9 cellular contexts compared by ENCODE assay signal in genomic region chr12:121697093-121697698, GRCh38. TPM values are rescaled to one million over a fixed set of nuclear protein-coding genes. Genes with fewer than 3 reads are reported as not detected.
DNase-seq lines count a peak whose midpoint lies in the region; ATAC-seq and TF ChIP-seq lines count a peak whose summit lies in the region.
"Had no signal": no experiment of that assay in that cellular context is flagged by ENCODE, and none has a peak within 500 bp of the region (broad histone marks: within the 10 kb centered on the region; RNA-seq: fewer than 3 reads in every experiment).

No MANE protein-coding gene starts in this region.

- H3K36me3 ChIP-seq in DOHH2 (ENCODE audit: control insufficient read depth, low read length): no peaks in the 10 kb centered on the region
- no peaks in the 10 kb centered on the region for H3K36me3 ChIP-seq in Karpas-422 (ENCODE audit: insufficient read depth, low read length)
- no peaks in the 10 kb centered on the region for H3K36me3 ChIP-seq in PC-9 (ENCODE audit: low read depth)
- no peaks in the 10 kb centered on the region for H3K36me3 ChIP-seq in endocrine pancreas (ENCODE audit: control insufficient read depth, insufficient read depth, low read length)

- H3K4me3 Mint-ChIP-seq in nephron: no peak overlapping the region
- H3K4me3 Mint-ChIP-seq: T-helper 1 cell treated with Interleukin-12 subunit alpha and Interleukin-12 subunit beta and Interleukin-4 antibody, amounts not matched to agents 30 μg/mL and 1 μg/mL, for 36 hours had no signal

- POLR2A ChIA-PET in PC-9 (lab: Charles Lee; ENCODE audit: unreplicated experiment): no interaction called here

- BruUV-seq in PC-9 (replicated peaks; lab: Mats Ljungman, UMichigan): no TSS peak

- ATAC-seq in HG03196 (IDR thresholded peaks at IDR 0.05; ENCODE audit: unreplicated experiment): no peak
- ATAC-seq: right cardiac atrium had no signal

- H3K9me2 ChIP-seq in DOHH2 (replicated peaks; ENCODE audit: control insufficient read depth, low read length) (no peaks in the 10 kb centered on the region), Karpas-422 (replicated peaks; ENCODE audit: insufficient read depth, low read length) (no peaks in the 10 kb centered on the region), PC-9 (ENCODE audit: insufficient read depth) (no peaks in the 10 kb centered on the region)

- no peaks in the 10 kb centered on the region for H3K27me3 Mint-ChIP-seq in nephron (ENCODE audit: low read depth)

- CTCF ChIA-PET in PC-9 (lab: Charles Lee): interaction anchor here (0.6 kb wide), 1 partner anchor 80 kb away, joined by 3 read pairs; no protein-coding TSS in a partner anchor

- H3F3A ChIP-seq in DOHH2 (ENCODE audit: control insufficient read depth, insufficient read depth) (0 out of 2 replicates have a peak, but pooled peaks cover 5% of the 10 kb centered on the region), PC-9 (ENCODE audit: insufficient read depth, low read depth) (no peaks in the 10 kb centered on the region; the same call in 1 of the 2 replicates)

- H3K9me3 Mint-ChIP-seq in nephron: no peaks in the 10 kb centered on the region
- H3K9me3 Mint-ChIP-seq: T-helper 1 cell treated with Interleukin-12 subunit alpha and Interleukin-12 subunit beta and Interleukin-4 antibody, amounts not matched to agents 30 μg/mL and 1 μg/mL, for 36 hours had no signal

- H3K4me1 ChIP-seq in DOHH2 (ENCODE audit: control insufficient read depth, low read length) (peaks cover 3% of the 10 kb centered on the region; the same call in 1 of the 2 replicates), Karpas-422 (ENCODE audit: low read length) (no peaks in the 10 kb centered on the region), PC-9 (replicated peaks; ENCODE audit: insufficient read depth) (no peaks in the 10 kb centered on the region; the same call in 1 of the 2 replicates), endocrine pancreas (ENCODE audit: control insufficient read depth, insufficient read depth, low read length) (no peaks in the 10 kb centered on the region)

- H3K4me3 ChIP-seq in DOHH2 (ENCODE audit: low read length) (no peak overlapping the region), Karpas-422 (ENCODE audit: low read length) (no peak overlapping the region), PC-9 (no peak overlapping the region), endocrine pancreas (ENCODE audit: control insufficient read depth, insufficient read depth, low read length) (peak overlapping the region; percentile 14)

- TF ChIP-seq CTCF in DOHH2 (IDR thresholded peaks at IDR 0.05; ENCODE audit: low read depth, low read length, poor library complexity, severe bottlenecking) (peak; percentile 52), PC-9 (conservative IDR thresholded peaks at IDR 0.05) (peak; percentile 70), nephron (IDR thresholded peaks at IDR 0.05; ENCODE audit: unreplicated experiment in 3 of 3) (peak; percentile 48 to 72 (median 50))

- H3K79me2 ChIP-seq in DOHH2 (ENCODE audit: control insufficient read depth, low read length) (no peaks in the 10 kb centered on the region), Karpas-422 (ENCODE audit: low read length) (no peaks in the 10 kb centered on the region), PC-9 (ENCODE audit: low read depth) (no peaks in the 10 kb centered on the region)

- no peaks in the 10 kb centered on the region for H3K36me3 Mint-ChIP-seq in nephron (ENCODE audit: low read depth)

- no peak overlapping the region for H2AFZ ChIP-seq in Karpas-422 (ENCODE audit: low read length)
- H2AFZ ChIP-seq in PC-9: no peak overlapping the region

- peaks cover 6% of the 10 kb centered on the region for H3K4me1 Mint-ChIP-seq in nephron

- peak overlapping the region; percentile 35 for H3K4me2 ChIP-seq in DOHH2 (ENCODE audit: low read length)
- H3K4me2 ChIP-seq in Karpas-422 (ENCODE audit: low read depth, low read length, poor library complexity, severe bottlenecking): no peak overlapping the region
- no peak overlapping the region for H3K4me2 ChIP-seq in PC-9

- DNase-seq in Karpas-422: peak; percentile 85
- DNase-seq in PC-9: peak in 1 of 2 experiments; percentile 13
- DNase-seq in COLO668 (lab: John Stamatoyannopoulos, UW; ENCODE audit: unreplicated experiment): no peak

- H3K9me3 ChIP-seq in DOHH2 (ENCODE audit: control insufficient read depth, insufficient read depth, low read length) (no peaks in the 10 kb centered on the region), Karpas-422 (ENCODE audit: low read length) (no peaks in the 10 kb centered on the region), PC-9 (ENCODE audit: insufficient read depth, low read depth) (no peaks in the 10 kb centered on the region), endocrine pancreas (ENCODE audit: control insufficient read depth, low read length) (no peaks in the 10 kb centered on the region)

- intact Hi-C loops in PC-9 (cut with micrococcal nuclease; ENCODE audit: unreplicated experiment): loop anchor here (1.0 to 2.0 kb wide), 3 partner anchors 76 to 192 kb away; partner anchors contain the start of gene PSMD9

- H3K27ac Mint-ChIP-seq in nephron: no peak overlapping the region
- H3K27ac Mint-ChIP-seq: T-helper 1 cell treated with Interleukin-12 subunit alpha and Interleukin-12 subunit beta and Interleukin-4 antibody, amounts not matched to agents 30 μg/mL and 1 μg/mL, for 36 hours had no signal

- no peak overlapping the region for H3K9ac ChIP-seq in Karpas-422 (ENCODE audit: low read length)
- H3K9ac ChIP-seq in endocrine pancreas (ENCODE audit: control insufficient read depth, insufficient read depth, low read length): no peak overlapping the region

- H3K27me3 ChIP-seq in DOHH2 (ENCODE audit: control insufficient read depth, low read length) (peaks cover 4% of the 10 kb centered on the region; the same call in 1 of the 2 replicates), Karpas-422 (ENCODE audit: low read length) (no peaks in the 10 kb centered on the region), PC-9 (ENCODE audit: insufficient read depth, low read depth) (no peaks in the 10 kb centered on the region), endocrine pancreas (ENCODE audit: control insufficient read depth, insufficient read depth, low read length) (no peaks in the 10 kb centered on the region)

- H3K27ac ChIP-seq in DOHH2 (ENCODE audit: low read depth, low read length) (no peak overlapping the region), Karpas-422 (ENCODE audit: low read length) (no peak overlapping the region), PC-9 (no peak overlapping the region)

- H4K20me1 ChIP-seq in DOHH2 (ENCODE audit: control insufficient read depth, insufficient read depth, low read depth, low read length) (no peaks in the 10 kb centered on the region), Karpas-422 (ENCODE audit: insufficient read depth, low read depth, low read length) (no peaks in the 10 kb centered on the region), PC-9 (ENCODE audit: insufficient read depth) (no peaks in the 10 kb centered on the region)

RNA-seq across cellular contexts. Expression of gene TMEM120B, which starts 15.4 kb away (rescaled TPM):
- 8.7 and 15.8 TPM in 2 replicates for total RNA-seq in Karpas-422 (2014; rRNA removed; shearing (Covaris generic); ENCODE audit: low replicate concordance)
- total RNA-seq in PC-9 (2021): 10.3 and 12.4 TPM in 2 replicates

RNA-seq across cellular contexts. Expression of gene MORN3, which starts 27.7 kb away (rescaled TPM):
- 0.25 and 1.6 TPM in 2 replicates for total RNA-seq in Karpas-422 (2014; rRNA removed; shearing (Covaris generic); ENCODE audit: low replicate concordance)
- total RNA-seq in PC-9 (2021): 1.8 and 2.9 TPM in 2 replicates
